In genomic region chr2:222769941-222770340, GRCh38 we compare ENCODE assay signal across 20 cellular contexts.
DNase-seq lines count a peak whose midpoint lies in the region; ATAC-seq, FAIRE-seq and TF ChIP-seq lines count a peak whose summit lies in the region.
"Had no signal": no experiment of that assay in that cellular context is flagged by ENCODE, and none has a peak within 500 bp of the region (broad histone marks: within the 10 kb centered on the region; RNA-seq: fewer than 3 reads in every experiment).

No MANE protein-coding gene starts in this region.

- WGBS in K562 (ENCODE audit: insufficient coverage, low coverage, missing lambda C conversion rate), result 25% methylated on average over 3 of the region's 3 CpGs
- WGBS in smooth muscle cell (ENCODE audit: low lambda C conversion rate), result 51% methylated on average over 3 of the region's 3 CpGs

- no peak overlapping the region for H3K9ac ChIP-seq in K562 (ENCODE audit: insufficient read depth in 1 of 2, low read depth in 2 of 2, low read length in 2 of 2)
- no peak overlapping the region for H3K9ac ChIP-seq in smooth muscle cell (ENCODE audit: low read depth)
- H3K9ac ChIP-seq: BLaER1 treated with 17β-estradiol and CSF1 and Interleukin-3, amounts not matched to agents 10 nM and 100 nM had no signal

- no peak for TF ChIP-seq EP300 in K562 (IDR thresholded peaks at IDR 0.05; ENCODE audit: low read length)

- no peaks in the 10 kb centered on the region for H3K9me1 ChIP-seq in K562 (ENCODE audit: control insufficient read depth, insufficient read depth, low read length)

- CTCF ChIA-PET in K562 (lab: Yijun Ruan, JAX; ENCODE audit: low intra/inter-chr PET ratio), result no interaction called here

- H3K79me2 ChIP-seq in K562 (ENCODE audit: control insufficient read depth, insufficient read depth, low read length) (no peaks in the 10 kb centered on the region), smooth muscle cell (ENCODE audit: low read depth) (no peaks in the 10 kb centered on the region)

- no peaks in the 10 kb centered on the region for H3F3A ChIP-seq in smooth muscle cell (ENCODE audit: low read depth)

- no peak overlapping the region for H2AFZ ChIP-seq in K562 (ENCODE audit: low read depth, low read length)
- no peak overlapping the region for H2AFZ ChIP-seq in smooth muscle cell (ENCODE audit: low read depth)

- H4K20me1 ChIP-seq in K562 (replicated peaks; ENCODE audit: control insufficient read depth, insufficient read depth, low read length) (no peaks in the 10 kb centered on the region), smooth muscle cell (ENCODE audit: low read depth) (no peaks in the 10 kb centered on the region)
- H4K20me1 ChIP-seq: BLaER1 treated with 17β-estradiol and CSF1 and Interleukin-3, amounts not matched to agents 10 nM and 100 nM had no signal

- H3K4me3 ChIP-seq in K562 (no peak overlapping the region), smooth muscle cell (no peak overlapping the region)
- H3K4me3 ChIP-seq: A549; BLaER1 treated with 17β-estradiol and CSF1 and Interleukin-3, amounts not matched to agents 10 nM and 100 nM had no signal

- TF ChIP-seq RAD21 in K562 (CRISPR knock-in tag; conservative IDR thresholded peaks at IDR 0.05 in 1 of 2, IDR thresholded peaks at IDR 0.05 in 1 of 2), result no peak

- no peak for TF ChIP-seq POLR2A in K562 (conservative IDR thresholded peaks at IDR 0.05)

- H3K4me1 ChIP-seq in K562 (replicated peaks in 1 of 2; ENCODE audit: control insufficient read depth in 2 of 2, insufficient read depth in 2 of 2, low read length in 2 of 2), result no peaks in the 10 kb centered on the region
- no peaks in the 10 kb centered on the region for H3K4me1 ChIP-seq in smooth muscle cell (ENCODE audit: low read depth)
- H3K4me1 ChIP-seq: BLaER1 treated with 17β-estradiol and CSF1 and Interleukin-3, amounts not matched to agents 10 nM and 100 nM had no signal

- no peaks in the 10 kb centered on the region for H3K9me3 ChIP-seq in K562 (replicated peaks; ENCODE audit: control insufficient read depth, insufficient read depth, low read depth, low read length)
- no peaks in the 10 kb centered on the region for H3K9me3 ChIP-seq in smooth muscle cell (replicated peaks; ENCODE audit: low read depth)
- H3K9me3 ChIP-seq: A549; BLaER1 treated with 17β-estradiol and CSF1 and Interleukin-3, amounts not matched to agents 10 nM and 100 nM; Caco-2 had no signal

- no peak overlapping the region for H3K27ac ChIP-seq in K562 (ENCODE audit: extremely low read depth, low read depth, low read length)
- no peak overlapping the region for H3K27ac ChIP-seq in smooth muscle cell (ENCODE audit: low read depth)
- H3K27ac ChIP-seq: 22Rv1; A549; BLaER1 treated with 17β-estradiol and CSF1 and Interleukin-3, amounts not matched to agents 10 nM and 100 nM; C4-2B had no signal

- peak; percentile 64 for DNase-seq in NCI-H226
- DNase-seq in K562 (ENCODE audit: extremely low read depth in 1 of 4, low spot score in 3 of 4), result no peak
- no peak for DNase-seq in smooth muscle cell (lab: John Stamatoyannopoulos, UW; ENCODE audit: unreplicated experiment)
- no peak for DNase-seq in KG1 (lab: John Stamatoyannopoulos, UW)
- DNase-seq in middle frontal gyrus (ENCODE audit: extremely low spot score, low spot score), result no peak
- DNase-seq: AML-193; Caco-2; Calu3; CD4-positive, alpha-beta T cell; CD8-positive, alpha-beta T cell; DMS79 treated with DMSO at 0.1 percent for 48 hours; GF-D8 had no signal

- POLR2A ChIA-PET in K562 (lab: Yijun Ruan, JAX), result no interaction called here

- H3K27me3 ChIP-seq in K562 (ENCODE audit: control insufficient read depth in 2 of 2, insufficient read depth in 2 of 2, low read length in 2 of 2), result no peaks in the 10 kb centered on the region
- no peaks in the 10 kb centered on the region for H3K27me3 ChIP-seq in smooth muscle cell (ENCODE audit: low read depth)
- H3K27me3 ChIP-seq: BLaER1 treated with 17β-estradiol and CSF1 and Interleukin-3, amounts not matched to agents 10 nM and 100 nM had no signal

- in situ Hi-C loops in K562 (cut with MboI), result no loop called here

- intact Hi-C loops in K562 (cut with micrococcal nuclease), result no loop called here

- TF ChIP-seq CTCF in K562 (IDR thresholded peaks at IDR 0.05 in 2 of 3, conservative IDR thresholded peaks at IDR 0.05 in 1 of 3; ENCODE audit: insufficient read depth in 2 of 3, low read depth in 1 of 3, low read length in 3 of 3) (no peak), smooth muscle cell (IDR thresholded peaks at IDR 0.05; ENCODE audit: borderline replicate concordance, insufficient read depth, poor library complexity, severe bottlenecking) (no peak)

- FAIRE-seq in K562 (lab: Jason Lieb, UNC), result no peak
- FAIRE-seq: A549, D721Med, G401.6, GM12891, GM19239 had no signal

- H3K4me2 ChIP-seq in K562 (ENCODE audit: insufficient read depth, low read length), result no peak overlapping the region
- peak overlapping the region; percentile 43 for H3K4me2 ChIP-seq in smooth muscle cell
- H3K4me2 ChIP-seq: A549; BLaER1 treated with 17β-estradiol and CSF1 and Interleukin-3, amounts not matched to agents 10 nM and 100 nM had no signal

- no TSS peak for BruUV-seq in K562 (replicated peaks; lab: Mats Ljungman, UMichigan)

- peak; percentile 28; the same call in 1 of the 3 replicates for ATAC-seq in K562
- ATAC-seq: CD8-positive, alpha-beta T cell had no signal

- H3K36me3 ChIP-seq in K562 (ENCODE audit: control insufficient read depth, insufficient read depth, low read length), result no peaks in the 10 kb centered on the region
- H3K36me3 ChIP-seq in smooth muscle cell (ENCODE audit: low read depth), result no peaks in the 10 kb centered on the region
- H3K36me3 ChIP-seq: BLaER1 treated with 17β-estradiol and CSF1 and Interleukin-3, amounts not matched to agents 10 nM and 100 nM had no signal

TF ChIP-seq in K562, 482 proteins besides CTCF, POLR2A, EP300 and RAD21 (continues in another document):
- TF ChIP-seq ARID4B (CRISPR knock-in tag; IDR thresholded peaks at IDR 0.05) (no peak), HDAC8 (tag; IDR thresholded peaks at IDR 0.05) (no peak), PCBP2 (IDR thresholded peaks at IDR 0.05; ENCODE audit: low read depth, low read length, poor library complexity, severe bottlenecking) (no peak), SMARCA5 (IDR thresholded peaks at IDR 0.05) (no peak), ZBTB5 (IDR thresholded peaks at IDR 0.05) (no peak), KLF10 (CRISPR knock-in tag; IDR thresholded peaks at IDR 0.05) (no peak), ZKSCAN8 (CRISPR knock-in tag; IDR thresholded peaks at IDR 0.05) (no peak), ETS1 (conservative IDR thresholded peaks at IDR 0.05; ENCODE audit: control insufficient read depth, low read depth, low read length) (no peak), SPI1 (IDR thresholded peaks at IDR 0.05; ENCODE audit: borderline replicate concordance, low read depth, low read length) (no peak), CAMTA2 (CRISPR knock-in tag; conservative IDR thresholded peaks at IDR 0.05) (no peak)
